22 cellular contexts compared by ENCODE assay signal in the genomic region with DNA sequence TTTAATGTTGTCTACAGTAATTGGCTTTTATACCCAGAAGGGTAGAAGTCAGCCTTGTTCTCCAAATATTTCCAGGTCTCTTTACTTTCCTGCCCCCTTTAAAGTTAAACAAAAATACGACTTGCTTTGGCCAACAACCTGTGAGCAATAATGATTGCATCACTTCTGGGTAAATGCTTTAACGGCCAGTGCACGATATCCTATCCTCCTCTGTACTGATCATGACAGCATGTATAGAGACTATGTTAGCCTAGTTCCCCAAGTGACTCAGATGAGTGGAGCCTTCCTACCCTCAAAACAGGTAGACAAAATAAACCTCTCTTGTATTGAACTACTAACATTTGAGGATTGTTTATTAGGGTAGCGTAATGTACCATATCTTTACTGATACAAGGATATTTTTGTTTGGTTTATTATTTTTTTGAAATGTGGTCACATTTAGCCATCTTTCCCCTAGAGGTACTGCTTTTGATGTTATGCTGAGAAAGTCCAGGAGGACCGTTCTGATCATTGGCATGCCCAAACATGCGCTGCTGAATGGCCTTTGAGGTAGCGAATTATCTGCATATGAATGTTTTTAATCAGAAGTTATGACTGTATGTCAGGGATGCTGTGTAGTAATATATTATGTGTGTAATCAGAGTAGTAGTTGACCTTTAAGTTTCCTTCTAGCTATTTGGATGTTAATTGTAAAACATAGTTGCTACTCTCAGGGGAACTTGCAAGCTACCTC.
"Had no signal": no experiment of that assay in that cellular context is flagged by ENCODE, and none has a peak within 500 bp of the region (broad histone marks: within the 10 kb centered on the region; RNA-seq: fewer than 3 reads in every experiment).

No MANE protein-coding gene starts in this region.

- H3K36me3 Mint-ChIP-seq: naive B cell had no signal

- H3K9me3 ChIP-seq: lower lobe of right lung, pancreas had no signal

- H3K27ac Mint-ChIP-seq: dendritic cell treated with granulocyte-macrophage colony-stimulating factor and Interleukin-4, amounts not matched to agents 40 ng/mL and 50 ng/mL, for 4 days; effector memory CD8-positive, alpha-beta T cell; naive B cell; nephron; progenitor cell of endocrine pancreas had no signal

- H2AFZ ChIP-seq: hepatocyte had no signal

- H3K36me3 ChIP-seq: left ventricle myocardium inferior, lower lobe of right lung, pancreas had no signal

- H3K4me1 ChIP-seq: left ventricle myocardium inferior, lower lobe of right lung, pancreas had no signal

- H3K27ac ChIP-seq: hepatocyte, left ventricle myocardium inferior, lower lobe of right lung, pancreas had no signal

- H3K4me2 ChIP-seq: hepatocyte, smooth muscle cell had no signal

- H3K9me3 Mint-ChIP-seq: effector memory CD8-positive, alpha-beta T cell had no signal

- H3K27me3 Mint-ChIP-seq: dendritic cell treated with granulocyte-macrophage colony-stimulating factor and Interleukin-4, amounts not matched to agents 40 ng/mL and 50 ng/mL, for 4 days; effector memory CD8-positive, alpha-beta T cell; naive B cell; progenitor cell of endocrine pancreas had no signal

- H3K27me3 ChIP-seq: hepatocyte, pancreas had no signal

- H3K4me3 Mint-ChIP-seq: dendritic cell treated with granulocyte-macrophage colony-stimulating factor and Interleukin-4, amounts not matched to agents 40 ng/mL and 50 ng/mL, for 4 days; effector memory CD8-positive, alpha-beta T cell; naive B cell; nephron had no signal

- H3K4me3 ChIP-seq: hepatocyte, left ventricle myocardium inferior, lower lobe of right lung, pancreas, smooth muscle cell had no signal

- H3K79me2 ChIP-seq: hepatocyte had no signal

- FAIRE-seq: kidney, pancreas had no signal

- H3K4me1 Mint-ChIP-seq: naive B cell had no signal

- DNase-seq: effector memory CD8-positive, alpha-beta T cell; erythroblast; foreskin melanocyte; head of caudate nucleus; kidney; left cardiac atrium; left ventricle myocardium inferior; lower lobe of right lung; mesenchymal stem cell; midbrain; naive B cell; occipital lobe; pancreas; right cardiac atrium; stimulated activated CD4-positive, alpha-beta T cell treated with anti-CD3 and anti-CD28 coated beads, Interleukin-2, amount 100 ng/mL, for 48 hours; stimulated activated naive CD4-positive, alpha-beta T cell treated with Interleukin-2 at 50 U/mL for 16 hours; trophoblast cell had no signal

- ATAC-seq: effector memory CD8-positive, alpha-beta T cell; left cardiac atrium; lower lobe of right lung; pancreas; right cardiac atrium had no signal
